ENCODE assay signal across 1 cellular context in the genomic region with DNA sequence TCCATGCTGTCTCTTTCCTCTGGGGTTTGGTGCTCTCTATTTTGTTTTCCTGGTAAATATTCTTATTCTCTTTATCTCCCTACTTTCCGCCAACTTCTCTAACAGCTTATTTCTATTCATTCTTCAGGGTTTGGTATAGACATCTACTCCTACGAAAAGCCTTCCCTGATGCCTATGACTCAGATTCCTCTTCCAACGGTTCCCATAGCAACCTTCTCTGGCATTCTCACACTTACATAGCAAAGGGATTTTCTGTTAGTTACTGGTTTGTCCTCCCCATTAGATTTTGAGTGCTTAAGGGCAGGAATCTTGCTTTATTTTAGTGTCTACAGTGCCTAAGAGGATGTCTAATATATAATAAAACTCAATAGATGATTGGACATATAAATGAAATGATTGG.
TF ChIP-seq lines count a peak whose summit lies in the region.

No MANE protein-coding gene starts in this region.

TF ChIP-seq in GM23338, 12 proteins besides CTCF, POLR2A, EP300 and RAD21 (continued from another document):
- TF ChIP-seq POLR2AphosphoS5 (IDR thresholded peaks at IDR 0.05; ENCODE audit: low read depth) = no peak
- no peak for TF ChIP-seq EZH2 (IDR thresholded peaks at IDR 0.05; ENCODE audit: low read depth, unreplicated experiment)
- TF ChIP-seq JUNB (IDR thresholded peaks at IDR 0.05; ENCODE audit: unreplicated experiment) = no peak
- no peak for TF ChIP-seq STAT1 (IDR thresholded peaks at IDR 0.05; ENCODE audit: unreplicated experiment)
- TF ChIP-seq EZH2phosphoT487 (IDR thresholded peaks at IDR 0.05; ENCODE audit: unreplicated experiment) = no peak
- TF ChIP-seq, protein P1, sequence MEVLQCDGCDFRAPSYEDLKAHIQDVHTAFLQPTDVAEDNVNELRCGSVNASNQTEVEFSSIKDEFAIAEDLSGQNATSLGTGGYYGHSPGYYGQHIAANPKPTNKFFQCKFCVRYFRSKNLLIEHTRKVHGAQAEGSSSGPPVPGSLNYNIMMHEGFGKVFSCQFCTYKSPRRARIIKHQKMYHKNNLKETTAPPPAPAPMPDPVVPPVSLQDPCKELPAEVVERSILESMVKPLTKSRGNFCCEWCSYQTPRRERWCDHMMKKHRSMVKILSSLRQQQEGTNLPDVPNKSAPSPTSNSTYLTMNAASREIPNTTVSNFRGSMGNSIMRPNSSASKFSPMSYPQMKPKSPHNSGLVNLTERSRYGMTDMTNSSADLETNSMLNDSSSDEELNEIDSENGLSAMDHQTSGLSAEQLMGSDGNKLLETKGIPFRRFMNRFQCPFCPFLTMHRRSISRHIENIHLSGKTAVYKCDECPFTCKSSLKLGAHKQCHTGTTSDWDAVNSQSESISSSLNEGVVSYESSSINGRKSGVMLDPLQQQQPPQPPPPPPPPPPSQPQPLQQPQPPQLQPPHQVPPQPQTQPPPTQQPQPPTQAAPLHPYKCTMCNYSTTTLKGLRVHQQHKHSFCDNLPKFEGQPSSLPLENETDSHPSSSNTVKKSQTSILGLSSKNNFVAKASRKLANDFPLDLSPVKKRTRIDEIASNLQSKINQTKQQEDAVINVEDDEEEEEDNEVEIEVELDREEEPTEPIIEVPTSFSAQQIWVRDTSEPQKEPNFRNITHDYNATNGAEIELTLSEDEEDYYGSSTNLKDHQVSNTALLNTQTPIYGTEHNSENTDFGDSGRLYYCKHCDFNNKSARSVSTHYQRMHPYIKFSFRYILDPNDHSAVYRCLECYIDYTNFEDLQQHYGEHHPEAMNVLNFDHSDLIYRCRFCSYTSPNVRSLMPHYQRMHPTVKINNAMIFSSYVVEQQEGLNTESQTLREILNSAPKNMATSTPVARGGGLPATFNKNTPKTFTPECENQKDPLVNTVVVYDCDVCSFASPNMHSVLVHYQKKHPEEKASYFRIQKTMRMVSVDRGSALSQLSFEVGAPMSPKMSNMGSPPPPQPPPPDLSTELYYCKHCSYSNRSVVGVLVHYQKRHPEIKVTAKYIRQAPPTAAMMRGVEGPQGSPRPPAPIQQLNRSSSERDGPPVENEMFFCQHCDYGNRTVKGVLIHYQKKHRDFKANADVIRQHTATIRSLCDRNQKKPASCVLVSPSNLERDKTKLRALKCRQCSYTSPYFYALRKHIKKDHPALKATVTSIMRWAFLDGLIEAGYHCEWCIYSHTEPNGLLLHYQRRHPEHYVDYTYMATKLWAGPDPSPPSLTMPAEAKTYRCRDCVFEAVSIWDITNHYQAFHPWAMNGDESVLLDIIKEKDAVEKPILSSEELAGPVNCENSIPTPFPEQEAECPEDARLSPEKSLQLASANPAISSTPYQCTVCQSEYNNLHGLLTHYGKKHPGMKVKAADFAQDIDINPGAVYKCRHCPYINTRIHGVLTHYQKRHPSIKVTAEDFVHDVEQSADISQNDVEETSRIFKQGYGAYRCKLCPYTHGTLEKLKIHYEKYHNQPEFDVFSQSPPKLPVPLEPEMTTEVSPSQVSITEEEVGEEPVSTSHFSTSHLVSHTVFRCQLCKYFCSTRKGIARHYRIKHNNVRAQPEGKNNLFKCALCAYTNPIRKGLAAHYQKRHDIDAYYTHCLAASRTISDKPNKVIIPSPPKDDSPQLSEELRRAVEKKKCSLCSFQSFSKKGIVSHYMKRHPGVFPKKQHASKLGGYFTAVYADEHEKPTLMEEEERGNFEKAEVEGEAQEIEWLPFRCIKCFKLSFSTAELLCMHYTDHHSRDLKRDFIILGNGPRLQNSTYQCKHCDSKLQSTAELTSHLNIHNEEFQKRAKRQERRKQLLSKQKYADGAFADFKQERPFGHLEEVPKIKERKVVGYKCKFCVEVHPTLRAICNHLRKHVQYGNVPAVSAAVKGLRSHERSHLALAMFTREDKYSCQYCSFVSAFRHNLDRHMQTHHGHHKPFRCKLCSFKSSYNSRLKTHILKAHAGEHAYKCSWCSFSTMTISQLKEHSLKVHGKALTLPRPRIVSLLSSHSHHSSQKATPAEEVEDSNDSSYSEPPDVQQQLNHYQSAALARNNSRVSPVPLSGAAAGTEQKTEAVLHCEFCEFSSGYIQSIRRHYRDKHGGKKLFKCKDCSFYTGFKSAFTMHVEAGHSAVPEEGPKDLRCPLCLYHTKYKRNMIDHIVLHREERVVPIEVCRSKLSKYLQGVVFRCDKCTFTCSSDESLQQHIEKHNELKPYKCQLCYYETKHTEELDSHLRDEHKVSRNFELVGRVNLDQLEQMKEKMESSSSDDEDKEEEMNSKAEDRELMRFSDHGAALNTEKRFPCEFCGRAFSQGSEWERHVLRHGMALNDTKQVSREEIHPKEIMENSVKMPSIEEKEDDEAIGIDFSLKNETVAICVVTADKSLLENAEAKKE (CRISPR knock-in tag; IDR thresholded peaks at IDR 0.05) = no peak
- TF ChIP-seq ZNF331 (CRISPR knock-in tag; IDR thresholded peaks at IDR 0.05; ENCODE audit: low read depth) = no peak
